ENCODE assay signal across 4 cellular contexts in the genomic region with DNA sequence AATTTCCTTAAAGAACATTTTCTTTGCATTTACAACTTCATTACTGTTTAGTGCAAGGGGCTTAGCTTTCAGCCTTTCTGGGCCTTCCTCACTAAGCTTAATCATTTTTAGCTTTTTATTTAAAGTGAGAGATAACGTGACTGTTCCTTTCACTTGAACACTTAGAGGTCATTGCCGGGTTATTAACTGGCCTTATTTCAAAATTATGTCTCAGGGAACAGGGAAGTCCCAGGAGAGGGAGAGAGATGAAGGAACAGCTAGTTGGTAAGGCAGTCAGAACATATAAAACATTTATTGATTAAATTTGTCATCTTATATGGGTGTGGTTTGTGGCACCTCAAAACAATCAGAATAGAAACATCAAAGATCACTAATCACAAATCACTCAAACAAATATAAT.
"Had no signal": no experiment of that assay in that cellular context is flagged by ENCODE, and none has a peak within 500 bp of the region (broad histone marks: within the 10 kb centered on the region; RNA-seq: fewer than 3 reads in every experiment).

No MANE protein-coding gene starts in this region.

- H3K4me2 ChIP-seq: GM23338 had no signal

- ATAC-seq: GM23338 had no signal

- H3K9me3 Mint-ChIP-seq: GM23338, H9 had no signal

- DNase-seq: H9, HCEC 1CT, IMR-90 had no signal

- H3K4me3 ChIP-seq: GM23338 had no signal

- H3K27ac Mint-ChIP-seq: GM23338, H9 had no signal

- H3K4me3 Mint-ChIP-seq: GM23338, H9 had no signal

- H2AFZ ChIP-seq: GM23338 had no signal
